ENCODE assay signal across 30 cellular contexts in genomic region chr17:79536212-79536840, GRCh38.
"Had no signal": no experiment of that assay in that cellular context is flagged by ENCODE, and none has a peak within 500 bp of the region (broad histone marks: within the 10 kb centered on the region; RNA-seq: fewer than 3 reads in every experiment).

No MANE protein-coding gene starts in this region.

- H3K9me3 ChIP-seq: Peyer's patch had no signal

- H3K4me3 Mint-ChIP-seq: activated CD4-positive, alpha-beta T cell treated with anti-CD3 and anti-CD28 coated beads for 36 hours; activated CD4-positive, alpha-beta T cell treated with anti-CD3 and anti-CD28 coated beads, Interleukin-2, amount 10 ng/mL, durations not matched to agents 7 days and 5 days; activated CD8-positive, alpha-beta T cell treated with anti-CD3 and anti-CD28 coated beads, Interleukin-2, amount 10 ng/mL, durations not matched to agents 7 days and 5 days; activated naive CD4-positive, alpha-beta T cell treated with anti-CD3 and anti-CD28 coated beads, Interleukin-2, amount 50 U/mL, for 24 hours; activated naive CD8-positive, alpha-beta T cell treated with anti-CD3 and anti-CD28 coated beads, Interleukin-2, amount 10 ng/mL, durations not matched to agents 7 days and 5 days; activated T-cell treated with anti-CD3 and anti-CD28 coated beads, Interleukin-2, amount 50 U/mL, for 24 hours; brain; T-helper 1 cell treated with Interleukin-12 subunit alpha and Interleukin-12 subunit beta and Interleukin-4 antibody, amounts not matched to agents 30 μg/mL and 1 μg/mL, for 36 hours; T-helper 2 cell treated with Interferon-gamma antibody and Interleukin-4, amounts not matched to agents 5 μg/mL and 100 μg/mL, for 36 hours had no signal

- H3K4me1 ChIP-seq: Peyer's patch had no signal

- H3K4me1 Mint-ChIP-seq: activated CD4-positive, alpha-beta T cell treated with anti-CD3 and anti-CD28 coated beads for 36 hours; activated CD4-positive, alpha-beta T cell treated with anti-CD3 and anti-CD28 coated beads, Interleukin-2, amount 10 ng/mL, durations not matched to agents 7 days and 5 days; activated naive CD4-positive, alpha-beta T cell treated with anti-CD3 and anti-CD28 coated beads, Interleukin-2, amount 50 U/mL, for 24 hours; activated naive CD8-positive, alpha-beta T cell treated with anti-CD3 and anti-CD28 coated beads, Interleukin-2, amount 10 ng/mL, durations not matched to agents 7 days and 5 days had no signal

- DNase-seq: activated CD4-positive, alpha-beta T cell treated with anti-CD3 and anti-CD28 coated beads for 36 hours; activated CD4-positive, alpha-beta T cell treated with anti-CD3 and anti-CD28 coated beads, Interleukin-2, amount 10 ng/mL, durations not matched to agents 7 days and 5 days; activated CD4-positive, alpha-beta T cell treated with anti-CD3 and anti-CD28 coated beads, Interleukin-2, amount 50 U/mL, for 48 hours; activated CD8-positive, alpha-beta T cell treated with anti-CD3 and anti-CD28 coated beads, Interleukin-2, amount 10 ng/mL, durations not matched to agents 7 days and 5 days; activated gamma-delta T cell; activated naive CD4-positive, alpha-beta T cell treated with Interleukin-2 at 50 U/mL for 16 hours; activated naive CD8-positive, alpha-beta T cell treated with anti-CD3 and anti-CD28 coated beads, Interleukin-2, amount 10 ng/mL, durations not matched to agents 7 days and 5 days; activated T-cell treated with anti-CD3 and anti-CD28 coated beads, Interleukin-2, amount 50 U/mL, for 24 hours; amygdala; NCI-H1048; NCI-H1105 treated with DMSO at 0.1 percent for 48 hours; NCI-H1436 treated with DMSO at 0.1 percent for 48 hours; NCI-H1694 treated with DMSO at 0.1 percent for 48 hours; NCI-H2029; NCI-H345; NCI-H524 treated with DMSO at 0.1 percent for 48 hours; NK-92 treated with Interleukin-12 subunit alpha and Interleukin-12 subunit beta, amount 100 ng/mL, for 24 hours; PC-3; Peyer's patch; RPMI8226 had no signal

- H3K36me3 ChIP-seq: Peyer's patch had no signal

- H3K4me3 ChIP-seq: K562, Peyer's patch had no signal

- FAIRE-seq: astrocyte, bronchial epithelial cell, K562, TTC549 had no signal

- H3K27me3 Mint-ChIP-seq: activated CD4-positive, alpha-beta T cell treated with anti-CD3 and anti-CD28 coated beads, Interleukin-2, amount 10 ng/mL, durations not matched to agents 7 days and 5 days; activated naive CD8-positive, alpha-beta T cell treated with anti-CD3 and anti-CD28 coated beads, Interleukin-2, amount 10 ng/mL, durations not matched to agents 7 days and 5 days had no signal

- H3K27ac ChIP-seq: Peyer's patch had no signal

- ATAC-seq: activated CD4-positive, alpha-beta T cell treated with anti-CD3 and anti-CD28 coated beads for 36 hours; activated CD4-positive, CD25-positive, alpha-beta regulatory T cell treated with anti-CD3 and anti-CD28 coated beads, Interleukin-2, amount 50 U/mL, for 24 hours; activated CD8-positive, alpha-beta T cell treated with anti-CD3 and anti-CD28 coated beads, Interleukin-2, amount 10 ng/mL, durations not matched to agents 7 days and 5 days; K562; PC-3 had no signal

- H3K27ac Mint-ChIP-seq: activated CD4-positive, alpha-beta T cell treated with anti-CD3 and anti-CD28 coated beads for 36 hours; activated CD4-positive, alpha-beta T cell treated with anti-CD3 and anti-CD28 coated beads, Interleukin-2, amount 10 ng/mL, durations not matched to agents 7 days and 5 days; activated CD8-positive, alpha-beta T cell treated with anti-CD3 and anti-CD28 coated beads, Interleukin-2, amount 10 ng/mL, durations not matched to agents 7 days and 5 days; activated naive CD4-positive, alpha-beta T cell treated with anti-CD3 and anti-CD28 coated beads, Interleukin-2, amount 50 U/mL, for 24 hours; activated naive CD8-positive, alpha-beta T cell treated with anti-CD3 and anti-CD28 coated beads, Interleukin-2, amount 10 ng/mL, durations not matched to agents 7 days and 5 days; activated T-cell treated with anti-CD3 and anti-CD28 coated beads, Interleukin-2, amount 50 U/mL, for 24 hours; activated T-helper 2 cell treated with anti-CD3 and anti-CD28 coated beads, Interferon-gamma antibody, Interleukin-2, Interleukin-4, amounts not matched to agents 10 μg/mL and 5 μg/mL and 100 μg/mL, durations not matched to agents 14 hours and 24 hours and 36 hours; T-helper 1 cell treated with Interleukin-12 subunit alpha and Interleukin-12 subunit beta and Interleukin-4 antibody, amounts not matched to agents 30 μg/mL and 1 μg/mL, for 36 hours; T-helper 2 cell treated with Interferon-gamma antibody and Interleukin-4, amounts not matched to agents 5 μg/mL and 100 μg/mL, for 36 hours had no signal

- H3K36me3 Mint-ChIP-seq: activated naive CD4-positive, alpha-beta T cell treated with anti-CD3 and anti-CD28 coated beads, Interleukin-2, amount 50 U/mL, for 24 hours; activated naive CD8-positive, alpha-beta T cell treated with anti-CD3 and anti-CD28 coated beads, Interleukin-2, amount 10 ng/mL, durations not matched to agents 7 days and 5 days; brain had no signal

- H3K27me3 ChIP-seq: Peyer's patch had no signal

- H3K9me3 Mint-ChIP-seq: activated CD4-positive, alpha-beta T cell treated with anti-CD3 and anti-CD28 coated beads, Interleukin-2, amount 10 ng/mL, durations not matched to agents 7 days and 5 days; activated naive CD4-positive, alpha-beta T cell treated with anti-CD3 and anti-CD28 coated beads, Interleukin-2, amount 50 U/mL, for 24 hours; activated naive CD8-positive, alpha-beta T cell treated with anti-CD3 and anti-CD28 coated beads, Interleukin-2, amount 10 ng/mL, durations not matched to agents 7 days and 5 days; activated T-cell treated with anti-CD3 and anti-CD28 coated beads, Interleukin-2, amount 50 U/mL, for 24 hours; activated T-helper 2 cell treated with anti-CD3 and anti-CD28 coated beads, Interferon-gamma antibody, Interleukin-2, Interleukin-4, amounts not matched to agents 10 μg/mL and 5 μg/mL and 100 μg/mL, durations not matched to agents 14 hours and 24 hours and 36 hours; T-helper 1 cell treated with Interleukin-12 subunit alpha and Interleukin-12 subunit beta and Interleukin-4 antibody, amounts not matched to agents 30 μg/mL and 1 μg/mL, for 36 hours; T-helper 2 cell treated with Interferon-gamma antibody and Interleukin-4, amounts not matched to agents 5 μg/mL and 100 μg/mL, for 36 hours had no signal
